16 cellular contexts compared by ENCODE assay signal in the genomic region with DNA sequence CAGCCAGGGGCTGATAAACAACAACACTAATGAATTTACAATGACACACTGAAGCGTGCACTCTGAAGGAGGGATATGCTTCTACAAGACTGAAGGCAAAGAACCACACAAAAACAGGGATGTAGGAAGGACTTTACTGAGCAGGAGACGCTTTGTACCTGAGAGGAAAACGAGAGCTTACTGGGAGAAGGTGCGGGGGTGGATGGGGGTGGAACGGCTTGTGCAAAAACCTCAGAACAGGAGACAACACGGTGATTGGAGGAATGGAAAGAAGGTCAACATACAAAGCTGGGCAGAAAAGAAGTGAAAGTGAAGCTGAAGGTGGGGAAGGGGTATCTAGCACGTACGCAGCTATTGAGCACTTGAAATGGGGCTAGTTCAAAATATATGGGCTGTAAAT.
"Had no signal": no experiment of that assay in that cellular context is flagged by ENCODE, and none has a peak within 500 bp of the region (broad histone marks: within the 10 kb centered on the region; RNA-seq: fewer than 3 reads in every experiment).

No MANE protein-coding gene starts in this region.

- DNase-seq: activated CD4-positive, alpha-beta T cell treated with anti-CD3 and anti-CD28 coated beads, Interleukin-2, amount 50 U/mL, for 4 hours; activated CD4-positive, CD25-positive, alpha-beta regulatory T cell treated with anti-CD3 and anti-CD28 coated beads, Interleukin-2, amount 50 U/mL, for 72 hours; activated naive CD4-positive, alpha-beta T cell treated with Interleukin-2 at 50 U/mL for 16 hours; activated T-cell treated with anti-CD3 and anti-CD28 coated beads for 4 hours; mammary epithelial cell; retina; stimulated activated CD4-positive, alpha-beta T cell treated with anti-CD3 and anti-CD28 coated beads, Interleukin-12 subunit alpha, Interleukin-12 subunit beta, amount 100 ng/mL, for 4 hours; stimulated activated CD4-positive, alpha-beta T cell treated with anti-CD3 and anti-CD28 coated beads, Interleukin-2, amount 100 ng/mL, for 24 hours; stomach; T-helper 9 cell had no signal

- H3K27me3 Mint-ChIP-seq: activated T-helper 17 cell treated with anti-CD3 and anti-CD28 coated beads, Interleukin-2, amount 50 U/mL, for 72 hours had no signal

- ATAC-seq: activated T-helper 17 cell treated with anti-CD3 and anti-CD28 coated beads, Interleukin-2, amount 50 U/mL, for 72 hours; esophagus mucosa; left lobe of liver had no signal

- H3K9me3 Mint-ChIP-seq: activated T-helper 17 cell treated with anti-CD3 and anti-CD28 coated beads, Interleukin-2, amount 50 U/mL, for 72 hours had no signal

- H3K4me3 Mint-ChIP-seq: activated T-helper 17 cell treated with anti-CD3 and anti-CD28 coated beads, Interleukin-2, amount 50 U/mL, for 72 hours had no signal

- H3K4me3 ChIP-seq: hepatocyte, stomach, thoracic aorta had no signal

- H3K27ac ChIP-seq: hepatocyte, parathyroid adenoma, stomach, thoracic aorta had no signal

- H3K27me3 ChIP-seq: hepatocyte, stomach had no signal

- H3K27ac Mint-ChIP-seq: activated T-helper 17 cell treated with anti-CD3 and anti-CD28 coated beads, Interleukin-2, amount 50 U/mL, for 72 hours had no signal

- H3K9me3 ChIP-seq: stomach, thoracic aorta had no signal

- H3K4me1 ChIP-seq: parathyroid adenoma had no signal

- H3K36me3 ChIP-seq: stomach, thoracic aorta had no signal

- H3K4me1 Mint-ChIP-seq: activated T-helper 17 cell treated with anti-CD3 and anti-CD28 coated beads, Interleukin-2, amount 50 U/mL, for 72 hours had no signal
